35 cellular contexts compared by ENCODE assay signal in the genomic region with DNA sequence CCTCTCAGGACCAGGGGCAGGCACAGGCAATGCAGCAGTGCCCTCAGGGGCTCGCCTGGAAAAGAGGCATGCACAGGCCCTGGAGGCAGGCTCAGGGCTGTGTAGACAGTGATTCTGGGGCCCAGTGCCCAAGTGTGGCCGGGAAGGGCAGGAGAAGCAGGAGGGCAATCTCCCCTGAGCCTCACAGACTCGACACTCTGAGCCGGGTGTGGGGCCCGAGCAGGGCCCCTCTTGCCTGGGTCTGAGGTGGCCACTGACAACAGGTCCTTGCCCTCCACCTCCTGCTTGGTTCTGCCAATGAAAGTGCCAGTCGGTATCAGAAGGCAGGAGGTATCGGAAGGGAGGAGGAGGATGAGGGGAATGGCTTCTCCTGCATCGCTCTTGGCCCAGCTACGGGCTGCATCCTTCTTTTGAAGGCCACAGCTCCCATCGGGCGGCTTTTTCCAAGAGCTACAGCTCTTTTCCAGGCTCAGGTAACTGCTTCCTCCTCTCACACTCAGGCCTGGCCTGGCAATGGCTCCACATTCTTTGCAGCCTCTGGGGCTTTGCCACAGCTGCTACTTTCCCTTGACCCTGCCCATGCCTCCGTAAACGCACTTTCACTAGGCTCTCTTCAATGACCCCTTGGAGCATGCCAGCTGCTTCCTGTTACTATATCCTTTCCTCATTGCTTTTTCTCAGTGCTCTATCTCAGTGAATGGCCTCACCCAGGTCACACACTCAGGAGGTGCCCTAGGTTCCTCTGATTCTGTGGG. TPM values are rescaled to one million over a fixed set of nuclear protein-coding genes. Genes with fewer than 3 reads are reported as not detected.
DNase-seq lines count a peak whose midpoint lies in the region; ATAC-seq and TF ChIP-seq lines count a peak whose summit lies in the region.
"Had no signal": no experiment of that assay in that cellular context is flagged by ENCODE, and none has a peak within 500 bp of the region (broad histone marks: within the 10 kb centered on the region; RNA-seq: fewer than 3 reads in every experiment).

No MANE protein-coding gene starts in this region.

- no peak overlapping the region for H3K23ac ChIP-seq in neuronal stem cell (ENCODE audit: low read depth, low read length, poor library complexity)

- no peak overlapping the region for H3K18ac ChIP-seq in neuronal stem cell (ENCODE audit: low read length)

- H2BK120ac ChIP-seq in neuronal stem cell (ENCODE audit: low read depth, low read length) = no peak overlapping the region

- H3K79me1 ChIP-seq in neuronal stem cell (ENCODE audit: low read depth, low read length) = no peaks in the 10 kb centered on the region

- no CpG with 5 or more reads among the region's 13 CpGs for WGBS in neuronal stem cell (ENCODE audit: extremely low coverage in 2 of 2, insufficient read length in 2 of 2, insufficient replicate concordance in 1 of 2), 2 donors

- peak; percentile 9 for ATAC-seq in foreskin keratinocyte
- ATAC-seq in GM19397 (IDR thresholded peaks at IDR 0.05; ENCODE audit: unreplicated experiment) = no peak
- ATAC-seq: body of pancreas, gastroesophageal sphincter, left cardiac atrium had no signal

- no peak overlapping the region for H2BK5ac ChIP-seq in neuronal stem cell (ENCODE audit: low read length)

- H4K8ac ChIP-seq in neuronal stem cell (ENCODE audit: low read depth, low read length) = no peak overlapping the region

- H3K27ac ChIP-seq in foreskin keratinocyte (no peak overlapping the region), neuronal stem cell (replicated peaks; ENCODE audit: low read length) (no peak overlapping the region)
- H3K27ac ChIP-seq: 22Rv1; BLaER1 treated with 17β-estradiol and CSF1 and Interleukin-3, amounts not matched to agents 10 nM and 100 nM; body of pancreas; dorsolateral prefrontal cortex; gastroesophageal sphincter; hepatocyte; HL-60; neural progenitor cell; right atrium auricular region; SK-N-MC; spleen; tibial nerve had no signal

- H4K91ac ChIP-seq in neuronal stem cell (ENCODE audit: low read depth, low read length, poor library complexity) = no peak overlapping the region

- TF ChIP-seq CTCF in foreskin keratinocyte (conservative IDR thresholded peaks at IDR 0.05) = no peak

- no peaks in the 10 kb centered on the region for H3K36me3 ChIP-seq in neuronal stem cell (replicated peaks in 1 of 2; ENCODE audit: control insufficient read depth in 2 of 2, insufficient read depth in 2 of 2, low read length in 2 of 2)
- H3K36me3 ChIP-seq: BLaER1 treated with 17β-estradiol and CSF1 and Interleukin-3, amounts not matched to agents 10 nM and 100 nM; gastroesophageal sphincter; HAP-1; neural progenitor cell; right atrium auricular region; spleen; tibial nerve had no signal

- no peak overlapping the region for H3K4me3 ChIP-seq in neuronal stem cell (ENCODE audit: low read length in 2 of 2)
- H3K4me3 ChIP-seq: BLaER1 treated with 17β-estradiol and CSF1 and Interleukin-3, amounts not matched to agents 10 nM and 100 nM; body of pancreas; dorsolateral prefrontal cortex; gastroesophageal sphincter; HAP-1; hepatocyte; neural progenitor cell; right atrium auricular region; SK-N-MC; spleen; tibial nerve had no signal

- H2AK5ac ChIP-seq in neuronal stem cell (ENCODE audit: low read depth, low read length) = peak overlapping the region; percentile 48

- H2AFZ ChIP-seq in neuronal stem cell (ENCODE audit: low read length) = peak overlapping the region; percentile 26
- H2AFZ ChIP-seq: hepatocyte, neural progenitor cell had no signal

- no peak overlapping the region for H3K9ac ChIP-seq in neuronal stem cell (ENCODE audit: low read depth, low read length, poor library complexity)
- H3K9ac ChIP-seq: BLaER1 treated with 17β-estradiol and CSF1 and Interleukin-3, amounts not matched to agents 10 nM and 100 nM; neural progenitor cell had no signal

- H2BK15ac ChIP-seq in neuronal stem cell (ENCODE audit: low read length) = no peak overlapping the region

- peaks cover 77% of the 10 kb centered on the region for H3K27me3 ChIP-seq in foreskin keratinocyte
- H3K27me3 ChIP-seq in neuronal stem cell (ENCODE audit: control insufficient read depth in 3 of 3, insufficient read depth in 3 of 3, low read depth in 1 of 3, low read length in 3 of 3) = peaks cover 0 to 8% (median 0%) of the 10 kb centered on the region in 3 experiments
- H3K27me3 ChIP-seq: BLaER1 treated with 17β-estradiol and CSF1 and Interleukin-3, amounts not matched to agents 10 nM and 100 nM; body of pancreas; dorsolateral prefrontal cortex; gastroesophageal sphincter; hepatocyte; neural progenitor cell; right atrium auricular region; spleen; tibial nerve had no signal

- H3K4me1 ChIP-seq in foreskin keratinocyte (no peaks in the 10 kb centered on the region), neuronal stem cell (ENCODE audit: control insufficient read depth in 2 of 2, insufficient read depth in 1 of 2, low read depth in 1 of 2, low read length in 2 of 2) (peaks cover 8 to 10% of the 10 kb centered on the region in 2 donors)
- H3K4me1 ChIP-seq: body of pancreas, gastroesophageal sphincter, HAP-1, right atrium auricular region, spleen, tibial nerve had no signal

- no peak overlapping the region for H3K14ac ChIP-seq in neuronal stem cell (ENCODE audit: low read length)

- H3K9me3 ChIP-seq in neuronal stem cell (replicated peaks in 1 of 2; ENCODE audit: control insufficient read depth in 2 of 2, insufficient read depth in 1 of 2, low read depth in 1 of 2, low read length in 2 of 2) = no peaks in the 10 kb centered on the region
- H3K9me3 ChIP-seq: BLaER1 treated with 17β-estradiol and CSF1 and Interleukin-3, amounts not matched to agents 10 nM and 100 nM; body of pancreas; gastroesophageal sphincter; HAP-1; right atrium auricular region; spleen; tibial nerve had no signal

- DNase-seq in NCI-H1417 (lab: John Stamatoyannopoulos, UW) (peak in 2 of 3 experiments; percentile 3 to 19), NCI-H1417 treated with DMSO at 0.1 percent for 48 hours (lab: John Stamatoyannopoulos, UW) (no peak), DMS53 treated with DMSO at 0.1 percent for 48 hours (lab: John Stamatoyannopoulos, UW; ENCODE audit: unreplicated experiment) (peak; percentile 15), foreskin keratinocyte (no peak), neuronal stem cell (ENCODE audit: low spot score) (no peak), DMS 273 (lab: John Stamatoyannopoulos, UW; ENCODE audit: unreplicated experiment) (no peak), dedifferentiated amniotic fluid mesenchymal stem cell (ENCODE audit: extremely low spot score) (no peak)
- DNase-seq: activated CD4-positive, alpha-beta T cell treated with anti-CD3 and anti-CD28 coated beads, Interleukin-2, amount 50 U/mL, for 48 hours; activated CD4-positive, CD25-positive, alpha-beta regulatory T cell treated with anti-CD3 and anti-CD28 coated beads, Interleukin-2, amount 50 U/mL, for 72 hours; activated naive CD4-positive, alpha-beta T cell treated with anti-CD3 and anti-CD28 coated beads, Interleukin-2, amount 10 ng/mL, durations not matched to agents 7 days and 5 days; cerebellar nuclear complex; dorsolateral prefrontal cortex; KG1; left cardiac atrium; mammary epithelial cell; NCI-H1105; NCI-H1930; NCI-H226; NCI-H526 treated with DMSO at 0.1 percent for 48 hours; spleen; stimulated activated CD8-positive, alpha-beta memory T cell treated with anti-CD3 and anti-CD28 coated beads, Interleukin-4, amount 100 ng/mL, for 48 hours had no signal

- H3K4ac ChIP-seq in neuronal stem cell (ENCODE audit: low read length) = no peak overlapping the region

- H3K4me2 ChIP-seq in neuronal stem cell (ENCODE audit: insufficient read depth, low read length, poor library complexity, severe bottlenecking) = no peak overlapping the region
- H3K4me2 ChIP-seq: BLaER1 treated with 17β-estradiol and CSF1 and Interleukin-3, amounts not matched to agents 10 nM and 100 nM; hepatocyte; neural progenitor cell had no signal

- H2BK12ac ChIP-seq in neuronal stem cell (ENCODE audit: low read length) = no peak overlapping the region

RNA-seq across cellular contexts. Expression of a gene that starts 24.5 kb away (rescaled TPM):
- total RNA-seq in foreskin keratinocyte = not detected in 2 replicates
- not detected in 2 replicates for polyA plus RNA-seq in foreskin keratinocyte
- polyA plus RNA-seq in neuronal stem cell (2013, experiment 1 of 2) = 0.11 TPM
- polyA plus RNA-seq in neuronal stem cell (2013, experiment 2 of 2) = 0.08 TPM
- total RNA-seq: G401, mammary epithelial cell, MCF 10A had no signal
- polyA plus RNA-seq: mammary epithelial cell had no signal

Comparison
In these comparisons a context has a peak if more than half of its experiments do, and no peak if none do; other contexts are left out.
1. DNase-seq: peak in NCI-H1417 (2 of 3) and DMS53 treated with DMSO at 0.1 percent for 48 hours (single experiment); none in NCI-H1417 treated with DMSO at 0.1 percent for 48 hours (single experiment), foreskin keratinocyte (0 of 2), neuronal stem cell (single experiment), DMS 273 (single experiment) and dedifferentiated amniotic fluid mesenchymal stem cell (single experiment).